Comparison of ENCODE assay signal across 8 cellular contexts in the genomic region with DNA sequence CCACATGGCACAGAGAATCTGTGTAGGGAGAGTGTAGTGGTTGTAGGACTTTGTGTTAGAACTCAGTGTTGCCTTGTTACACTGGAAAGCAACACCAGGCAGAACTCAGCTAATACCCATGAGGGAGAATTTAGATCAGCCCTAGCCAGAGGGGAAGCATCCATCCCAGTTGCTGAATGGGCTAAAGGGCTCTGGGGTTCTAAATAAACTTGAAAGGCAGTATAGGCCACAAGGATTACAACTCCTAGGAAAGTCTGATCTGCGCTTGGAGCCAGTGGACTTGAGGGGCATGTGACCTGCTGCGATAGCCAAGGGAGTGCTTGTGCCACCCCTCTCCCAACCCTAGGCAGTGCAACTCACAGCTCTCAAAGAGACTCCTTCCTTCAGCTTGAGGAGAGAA.
"Had no signal": no experiment of that assay in that cellular context is flagged by ENCODE, and none has a peak within 500 bp of the region (broad histone marks: within the 10 kb centered on the region; RNA-seq: fewer than 3 reads in every experiment).

No MANE protein-coding gene starts in this region.

- H2AFZ ChIP-seq: GM23248 had no signal

- H3K9me3 ChIP-seq: HAP-1 had no signal

- H3K36me3 ChIP-seq: HAP-1 had no signal

- H3K9ac ChIP-seq: GM23248 had no signal

- H3K27ac ChIP-seq: GM23248, HL-60 had no signal

- H3K4me3 ChIP-seq: GM23248, HAP-1, K562 had no signal

- H3K4me1 ChIP-seq: HAP-1 had no signal

- DNase-seq: GM23248, GOT3, H7 had no signal

- ATAC-seq: HCT116, HepG2, K562 had no signal

- FAIRE-seq: HepG2, K562 had no signal
